Comparison of ENCODE assay signal across 6 cellular contexts in genomic region chr18:10907749-10908148, GRCh38.
"Had no signal": no experiment of that assay in that cellular context is flagged by ENCODE, and none has a peak within 500 bp of the region (broad histone marks: within the 10 kb centered on the region; RNA-seq: fewer than 3 reads in every experiment).

No MANE protein-coding gene starts in this region.

- H3K27ac Mint-ChIP-seq: GM23338, H9, IgD-negative memory B cell had no signal

- H3K4me3 Mint-ChIP-seq: GM23338, H9, IgD-negative memory B cell had no signal

- H3K4me3 ChIP-seq: GM23338 had no signal

- H3K36me3 Mint-ChIP-seq: IgD-negative memory B cell had no signal

- H3K9me3 Mint-ChIP-seq: GM23338, H9, IgD-negative memory B cell had no signal

- H3K4me1 Mint-ChIP-seq: GM23338, H9, IgD-negative memory B cell had no signal

- H3K27ac ChIP-seq: HL-60 had no signal

- ATAC-seq: GM23338 had no signal

- DNase-seq: H9, HCEC 1CT, KBM-7 had no signal
